ENCODE assay signal across 25 cellular contexts in genomic region chr22:45775062-45775461, GRCh38.
DNase-seq lines count a peak whose midpoint lies in the region; ATAC-seq and TF ChIP-seq lines count a peak whose summit lies in the region.
"Had no signal": no experiment of that assay in that cellular context is flagged by ENCODE, and none has a peak within 500 bp of the region (broad histone marks: within the 10 kb centered on the region; RNA-seq: fewer than 3 reads in every experiment).

No MANE protein-coding gene starts in this region.

- H3K9me2 ChIP-seq in Karpas-422 (replicated peaks; ENCODE audit: insufficient read depth, low read length) = no peaks in the 10 kb centered on the region

- H3K27ac Mint-ChIP-seq in nephron = peak overlapping the region; percentile 1 to 74 (median 72)
- H3K27ac Mint-ChIP-seq in T-helper 17 cell = no peak overlapping the region
- H3K27ac Mint-ChIP-seq: activated CD8-positive, alpha-beta T cell treated with anti-CD3 and anti-CD28 coated beads, Interleukin-2, amount 10 ng/mL, durations not matched to agents 7 days and 5 days; activated naive CD4-positive, alpha-beta T cell treated with anti-CD3 and anti-CD28 coated beads for 36 hours; CD8-positive, alpha-beta T cell; immature natural killer cell had no signal

- H3K27ac ChIP-seq in Karpas-422 (ENCODE audit: low read length) = peak overlapping the region; percentile 98
- H3K27ac ChIP-seq: heart right ventricle, left lung, SK-N-MC, tibial nerve had no signal

- H3K36me3 ChIP-seq in Karpas-422 (ENCODE audit: insufficient read depth, low read length) = 0 out of 2 replicates have a peak, but pooled peaks cover 4% of the 10 kb centered on the region

- H3K27me3 ChIP-seq in Karpas-422 (ENCODE audit: low read length) = no peaks in the 10 kb centered on the region
- H3K27me3 ChIP-seq: heart right ventricle, left lung, tibial nerve had no signal

- H3K4me2 ChIP-seq in Karpas-422 (ENCODE audit: low read depth, low read length, poor library complexity, severe bottlenecking) = peak overlapping the region; percentile 67

- H3K9ac ChIP-seq in Karpas-422 (ENCODE audit: low read length) = peak overlapping the region; percentile 60

- H3K4me3 Mint-ChIP-seq in nephron (no peak overlapping the region), T-helper 17 cell (no peak overlapping the region)
- H3K4me3 Mint-ChIP-seq: activated CD8-positive, alpha-beta T cell treated with anti-CD3 and anti-CD28 coated beads, Interleukin-2, amount 10 ng/mL, durations not matched to agents 7 days and 5 days; activated naive CD4-positive, alpha-beta T cell treated with anti-CD3 and anti-CD28 coated beads for 36 hours; activated T-cell treated with anti-CD3 and anti-CD28 coated beads, Interleukin-2, amount 50 U/mL, for 4 hours; CD8-positive, alpha-beta T cell; immature natural killer cell had no signal

- H3K4me3 ChIP-seq in GM12865 (ENCODE audit: low read depth, low read length) (peak overlapping the region; percentile 21), Karpas-422 (ENCODE audit: low read length) (peak overlapping the region; percentile 47)
- H3K4me3 ChIP-seq: heart right ventricle, left lung, mucosa of descending colon, SK-N-MC, tibial nerve had no signal

- H3K9me3 ChIP-seq in Karpas-422 (ENCODE audit: low read length) = no peaks in the 10 kb centered on the region
- H3K9me3 ChIP-seq in T-helper 17 cell (ENCODE audit: control insufficient read depth, low read length, poor library complexity, severe bottlenecking) = no peaks in the 10 kb centered on the region
- H3K9me3 ChIP-seq: left lung, mucosa of descending colon had no signal

- H4K20me1 ChIP-seq in Karpas-422 (ENCODE audit: insufficient read depth, low read depth, low read length) = no peaks in the 10 kb centered on the region

- H3K27me3 Mint-ChIP-seq in nephron (ENCODE audit: low read depth) (no peaks in the 10 kb centered on the region), T-helper 17 cell (no peaks in the 10 kb centered on the region)

- H2AFZ ChIP-seq in Karpas-422 (ENCODE audit: low read length) = no peak overlapping the region

- ATAC-seq in GM21528 (IDR thresholded peaks at IDR 0.05; ENCODE audit: low FRiP score, unreplicated experiment) (peak; percentile 19), T-helper 17 cell (no peak), HG02885 (IDR thresholded peaks at IDR 0.05; ENCODE audit: poor library complexity, unreplicated experiment) (no peak)
- ATAC-seq: activated CD8-positive, alpha-beta T cell treated with anti-CD3 and anti-CD28 coated beads, Interleukin-2, amount 10 ng/mL, durations not matched to agents 7 days and 5 days; activated T-cell treated with anti-CD3 and anti-CD28 coated beads, Interleukin-2, amount 50 U/mL, for 4 hours; CD8-positive, alpha-beta T cell; heart right ventricle; left lung; stimulated activated naive CD8-positive, alpha-beta T cell treated with anti-CD3 and anti-CD28 coated beads, Interleukin-15, Interleukin-2, amounts not matched to agents 100 U/mL and 50 U/mL, for 24 hours had no signal

- peaks cover 45% of the 10 kb centered on the region for H3K36me3 Mint-ChIP-seq in nephron (ENCODE audit: low read depth)
- H3K36me3 Mint-ChIP-seq in T-helper 17 cell (ENCODE audit: low read depth) = peaks cover 5% of the 10 kb centered on the region

- DNase-seq in GM12865 (ENCODE audit: low read depth) = peak; percentile 28
- DNase-seq in Karpas-422 = no peak
- no peak for DNase-seq in T-helper 17 cell
- no peak for DNase-seq in NCI-H1436 treated with DMSO at 0.1 percent for 48 hours (lab: John Stamatoyannopoulos, UW)
- no peak for DNase-seq in T1000 (lab: John Stamatoyannopoulos, UW)
- DNase-seq: activated CD8-positive, alpha-beta T cell treated with anti-CD3 and anti-CD28 coated beads, Interleukin-2, amount 10 ng/mL, durations not matched to agents 7 days and 5 days; activated naive CD4-positive, alpha-beta T cell treated with anti-CD3 and anti-CD28 coated beads for 36 hours; activated T-cell treated with anti-CD3 and anti-CD28 coated beads, Interleukin-2, amount 50 U/mL, for 4 hours; amygdala; CD8-positive, alpha-beta T cell; DMS53; heart right ventricle; immature natural killer cell; left lung; mucosa of descending colon; NCI-H1436; NCI-H2171; NCI-H82; small intestine; stimulated activated naive CD8-positive, alpha-beta T cell treated with anti-CD3 and anti-CD28 coated beads, Interleukin-15, Interleukin-2, amounts not matched to agents 100 U/mL and 50 U/mL, for 24 hours had no signal

- TF ChIP-seq CTCF in GM12865 (IDR thresholded peaks at IDR 0.05; ENCODE audit: insufficient read depth, low read depth, low read length, missing control alignments) (no peak), nephron (IDR thresholded peaks at IDR 0.05; ENCODE audit: unreplicated experiment in 3 of 3) (no peak)

- peaks cover 87% of the 10 kb centered on the region for H3K4me1 ChIP-seq in Karpas-422 (ENCODE audit: low read length)
- H3K4me1 ChIP-seq: left lung, tibial nerve had no signal

- peaks cover 3% of the 10 kb centered on the region for H3K9me3 Mint-ChIP-seq in nephron
- H3K9me3 Mint-ChIP-seq: activated T-cell treated with anti-CD3 and anti-CD28 coated beads, Interleukin-2, amount 50 U/mL, for 4 hours; CD8-positive, alpha-beta T cell; immature natural killer cell had no signal

- peaks cover 40% of the 10 kb centered on the region for H3K79me2 ChIP-seq in Karpas-422 (ENCODE audit: low read length)

- H3K4me1 Mint-ChIP-seq in nephron = peaks cover 29% of the 10 kb centered on the region
- H3K4me1 Mint-ChIP-seq in T-helper 17 cell = peaks cover 4% of the 10 kb centered on the region
